Comparison of ENCODE assay signal across 1 cellular context in the genomic region with DNA sequence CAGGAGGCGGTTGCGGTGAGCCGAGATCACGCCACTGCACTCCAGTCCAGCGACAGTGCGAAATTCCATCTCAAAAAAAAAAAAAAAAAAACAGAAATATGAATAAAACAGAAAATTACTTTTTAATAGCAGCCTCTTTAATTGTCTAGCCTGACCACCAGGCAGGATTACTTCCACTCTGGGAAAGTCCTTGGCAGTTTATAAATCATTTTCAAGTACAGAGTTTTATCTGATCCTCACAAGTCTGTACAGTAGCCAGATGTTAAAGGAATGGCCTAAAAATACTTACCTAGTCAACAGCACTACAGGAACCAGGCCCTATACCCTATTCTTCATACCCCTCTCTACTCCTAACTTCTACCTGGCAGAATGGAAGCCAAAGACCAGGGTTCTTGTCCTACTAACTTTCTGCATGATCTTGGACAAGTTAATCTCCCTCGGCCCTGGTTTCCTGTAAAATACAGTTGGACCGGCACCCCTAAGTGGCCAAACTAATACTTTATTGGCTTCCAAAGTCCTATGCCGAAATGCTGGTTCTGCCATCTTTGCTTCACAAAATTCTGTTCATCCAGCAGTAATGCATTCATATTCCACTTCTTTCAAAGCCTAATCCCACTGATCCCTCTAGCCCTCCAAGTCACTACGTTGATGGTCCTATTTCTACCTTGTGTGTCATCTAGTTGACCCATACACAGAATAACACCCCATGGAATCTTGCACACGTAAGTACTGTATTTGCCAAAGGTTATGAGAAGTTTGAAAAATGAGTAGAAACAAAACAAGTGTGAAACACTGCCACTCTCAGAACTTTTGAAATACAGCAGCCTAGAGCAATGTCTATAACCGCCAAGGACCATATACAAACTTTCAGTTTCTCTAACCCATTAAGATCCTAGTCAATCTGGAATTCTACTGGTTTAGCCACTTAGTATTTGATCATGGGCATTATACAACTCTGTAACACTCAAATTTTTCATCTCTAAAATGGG.
TF ChIP-seq lines count a peak whose summit lies in the region.

No MANE protein-coding gene starts in this region.

TF ChIP-seq in K562, 482 proteins besides CTCF, POLR2A, EP300 and RAD21 (continued from another document):
- TF ChIP-seq, protein P1, sequence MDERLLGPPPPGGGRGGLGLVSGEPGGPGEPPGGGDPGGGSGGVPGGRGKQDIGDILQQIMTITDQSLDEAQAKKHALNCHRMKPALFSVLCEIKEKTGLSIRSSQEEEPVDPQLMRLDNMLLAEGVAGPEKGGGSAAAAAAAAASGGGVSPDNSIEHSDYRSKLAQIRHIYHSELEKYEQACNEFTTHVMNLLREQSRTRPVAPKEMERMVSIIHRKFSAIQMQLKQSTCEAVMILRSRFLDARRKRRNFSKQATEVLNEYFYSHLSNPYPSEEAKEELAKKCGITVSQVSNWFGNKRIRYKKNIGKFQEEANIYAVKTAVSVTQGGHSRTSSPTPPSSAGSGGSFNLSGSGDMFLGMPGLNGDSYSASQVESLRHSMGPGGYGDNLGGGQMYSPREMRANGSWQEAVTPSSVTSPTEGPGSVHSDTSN (CRISPR knock-in tag; IDR thresholded peaks at IDR 0.05; ENCODE audit: low read depth): no peak
- TF ChIP-seq, protein P1 (tag; conservative IDR thresholded peaks at IDR 0.05; ENCODE audit: low read depth): peak; percentile 81
- peak; percentile 46 for TF ChIP-seq POLR2B (IDR thresholded peaks at IDR 0.05; ENCODE audit: low read depth, partially characterized antibody)
- no peak for TF ChIP-seq CREB3 (tag; conservative IDR thresholded peaks at IDR 0.05; ENCODE audit: low read depth)
- TF ChIP-seq ARNT (IDR thresholded peaks at IDR 0.05): 0 out of 4 replicates have a peak, but pooled peaks of 1 of the 2 experiments have one; percentile 19
- TF ChIP-seq, protein P2, sequence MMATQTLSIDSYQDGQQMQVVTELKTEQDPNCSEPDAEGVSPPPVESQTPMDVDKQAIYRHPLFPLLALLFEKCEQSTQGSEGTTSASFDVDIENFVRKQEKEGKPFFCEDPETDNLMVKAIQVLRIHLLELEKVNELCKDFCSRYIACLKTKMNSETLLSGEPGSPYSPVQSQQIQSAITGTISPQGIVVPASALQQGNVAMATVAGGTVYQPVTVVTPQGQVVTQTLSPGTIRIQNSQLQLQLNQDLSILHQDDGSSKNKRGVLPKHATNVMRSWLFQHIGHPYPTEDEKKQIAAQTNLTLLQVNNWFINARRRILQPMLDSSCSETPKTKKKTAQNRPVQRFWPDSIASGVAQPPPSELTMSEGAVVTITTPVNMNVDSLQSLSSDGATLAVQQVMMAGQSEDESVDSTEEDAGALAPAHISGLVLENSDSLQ (IDR thresholded peaks at IDR 0.05): peak; percentile 68
- TF ChIP-seq NFIX (CRISPR knock-in tag; IDR thresholded peaks at IDR 0.05; ENCODE audit: low read depth): no peak
- TF ChIP-seq BACH1 (tag; IDR thresholded peaks at IDR 0.05): 0 out of 2 replicates have a peak, but pooled peaks have one; percentile 26
- peak; percentile 91 for TF ChIP-seq MEIS2 (IDR thresholded peaks at IDR 0.05; ENCODE audit: partially characterized antibody)
- TF ChIP-seq, protein P3, sequence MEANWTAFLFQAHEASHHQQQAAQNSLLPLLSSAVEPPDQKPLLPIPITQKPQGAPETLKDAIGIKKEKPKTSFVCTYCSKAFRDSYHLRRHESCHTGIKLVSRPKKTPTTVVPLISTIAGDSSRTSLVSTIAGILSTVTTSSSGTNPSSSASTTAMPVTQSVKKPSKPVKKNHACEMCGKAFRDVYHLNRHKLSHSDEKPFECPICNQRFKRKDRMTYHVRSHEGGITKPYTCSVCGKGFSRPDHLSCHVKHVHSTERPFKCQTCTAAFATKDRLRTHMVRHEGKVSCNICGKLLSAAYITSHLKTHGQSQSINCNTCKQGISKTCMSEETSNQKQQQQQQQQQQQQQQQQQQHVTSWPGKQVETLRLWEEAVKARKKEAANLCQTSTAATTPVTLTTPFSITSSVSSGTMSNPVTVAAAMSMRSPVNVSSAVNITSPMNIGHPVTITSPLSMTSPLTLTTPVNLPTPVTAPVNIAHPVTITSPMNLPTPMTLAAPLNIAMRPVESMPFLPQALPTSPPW (CRISPR knock-in tag; IDR thresholded peaks at IDR 0.05): no peak
- TF ChIP-seq TARDBP (IDR thresholded peaks at IDR 0.05): no peak
- TF ChIP-seq, protein P4, sequence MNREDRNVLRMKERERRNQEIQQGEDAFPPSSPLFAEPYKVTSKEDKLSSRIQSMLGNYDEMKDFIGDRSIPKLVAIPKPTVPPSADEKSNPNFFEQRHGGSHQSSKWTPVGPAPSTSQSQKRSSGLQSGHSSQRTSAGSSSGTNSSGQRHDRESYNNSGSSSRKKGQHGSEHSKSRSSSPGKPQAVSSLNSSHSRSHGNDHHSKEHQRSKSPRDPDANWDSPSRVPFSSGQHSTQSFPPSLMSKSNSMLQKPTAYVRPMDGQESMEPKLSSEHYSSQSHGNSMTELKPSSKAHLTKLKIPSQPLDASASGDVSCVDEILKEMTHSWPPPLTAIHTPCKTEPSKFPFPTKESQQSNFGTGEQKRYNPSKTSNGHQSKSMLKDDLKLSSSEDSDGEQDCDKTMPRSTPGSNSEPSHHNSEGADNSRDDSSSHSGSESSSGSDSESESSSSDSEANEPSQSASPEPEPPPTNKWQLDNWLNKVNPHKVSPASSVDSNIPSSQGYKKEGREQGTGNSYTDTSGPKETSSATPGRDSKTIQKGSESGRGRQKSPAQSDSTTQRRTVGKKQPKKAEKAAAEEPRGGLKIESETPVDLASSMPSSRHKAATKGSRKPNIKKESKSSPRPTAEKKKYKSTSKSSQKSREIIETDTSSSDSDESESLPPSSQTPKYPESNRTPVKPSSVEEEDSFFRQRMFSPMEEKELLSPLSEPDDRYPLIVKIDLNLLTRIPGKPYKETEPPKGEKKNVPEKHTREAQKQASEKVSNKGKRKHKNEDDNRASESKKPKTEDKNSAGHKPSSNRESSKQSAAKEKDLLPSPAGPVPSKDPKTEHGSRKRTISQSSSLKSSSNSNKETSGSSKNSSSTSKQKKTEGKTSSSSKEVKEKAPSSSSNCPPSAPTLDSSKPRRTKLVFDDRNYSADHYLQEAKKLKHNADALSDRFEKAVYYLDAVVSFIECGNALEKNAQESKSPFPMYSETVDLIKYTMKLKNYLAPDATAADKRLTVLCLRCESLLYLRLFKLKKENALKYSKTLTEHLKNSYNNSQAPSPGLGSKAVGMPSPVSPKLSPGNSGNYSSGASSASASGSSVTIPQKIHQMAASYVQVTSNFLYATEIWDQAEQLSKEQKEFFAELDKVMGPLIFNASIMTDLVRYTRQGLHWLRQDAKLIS (CRISPR knock-in tag; IDR thresholded peaks at IDR 0.05): peak; percentile 22; the same call in 1 of the 2 replicates
- peak in 1 of 3 experiments; percentile 28 for TF ChIP-seq YY1 (IDR thresholded peaks at IDR 0.05; ENCODE audit: borderline replicate concordance in 1 of 3, control insufficient read depth in 1 of 3, extremely low read depth in 1 of 3, insufficient read depth in 3 of 3, insufficient read length in 1 of 3, insufficient replicate concordance in 2 of 3, low read depth in 1 of 3, low read length in 2 of 3)
- TF ChIP-seq RBFOX2 (IDR thresholded peaks at IDR 0.05; ENCODE audit: low read depth, low read length): peak; percentile 26; the same call in 1 of the 2 replicates
- no peak for TF ChIP-seq EZH2 (IDR thresholded peaks at IDR 0.05; ENCODE audit: borderline replicate concordance, low read depth, low read length)
- TF ChIP-seq, protein P5, sequence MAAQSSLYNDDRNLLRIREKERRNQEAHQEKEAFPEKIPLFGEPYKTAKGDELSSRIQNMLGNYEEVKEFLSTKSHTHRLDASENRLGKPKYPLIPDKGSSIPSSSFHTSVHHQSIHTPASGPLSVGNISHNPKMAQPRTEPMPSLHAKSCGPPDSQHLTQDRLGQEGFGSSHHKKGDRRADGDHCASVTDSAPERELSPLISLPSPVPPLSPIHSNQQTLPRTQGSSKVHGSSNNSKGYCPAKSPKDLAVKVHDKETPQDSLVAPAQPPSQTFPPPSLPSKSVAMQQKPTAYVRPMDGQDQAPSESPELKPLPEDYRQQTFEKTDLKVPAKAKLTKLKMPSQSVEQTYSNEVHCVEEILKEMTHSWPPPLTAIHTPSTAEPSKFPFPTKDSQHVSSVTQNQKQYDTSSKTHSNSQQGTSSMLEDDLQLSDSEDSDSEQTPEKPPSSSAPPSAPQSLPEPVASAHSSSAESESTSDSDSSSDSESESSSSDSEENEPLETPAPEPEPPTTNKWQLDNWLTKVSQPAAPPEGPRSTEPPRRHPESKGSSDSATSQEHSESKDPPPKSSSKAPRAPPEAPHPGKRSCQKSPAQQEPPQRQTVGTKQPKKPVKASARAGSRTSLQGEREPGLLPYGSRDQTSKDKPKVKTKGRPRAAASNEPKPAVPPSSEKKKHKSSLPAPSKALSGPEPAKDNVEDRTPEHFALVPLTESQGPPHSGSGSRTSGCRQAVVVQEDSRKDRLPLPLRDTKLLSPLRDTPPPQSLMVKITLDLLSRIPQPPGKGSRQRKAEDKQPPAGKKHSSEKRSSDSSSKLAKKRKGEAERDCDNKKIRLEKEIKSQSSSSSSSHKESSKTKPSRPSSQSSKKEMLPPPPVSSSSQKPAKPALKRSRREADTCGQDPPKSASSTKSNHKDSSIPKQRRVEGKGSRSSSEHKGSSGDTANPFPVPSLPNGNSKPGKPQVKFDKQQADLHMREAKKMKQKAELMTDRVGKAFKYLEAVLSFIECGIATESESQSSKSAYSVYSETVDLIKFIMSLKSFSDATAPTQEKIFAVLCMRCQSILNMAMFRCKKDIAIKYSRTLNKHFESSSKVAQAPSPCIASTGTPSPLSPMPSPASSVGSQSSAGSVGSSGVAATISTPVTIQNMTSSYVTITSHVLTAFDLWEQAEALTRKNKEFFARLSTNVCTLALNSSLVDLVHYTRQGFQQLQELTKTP (IDR thresholded peaks at IDR 0.05; ENCODE audit: low read depth in 1 of 2, partially characterized antibody in 2 of 2): peak in 1 of 2 experiments; percentile 47
- TF ChIP-seq UBTF (IDR thresholded peaks at IDR 0.05; ENCODE audit: borderline replicate concordance in 1 of 2, low read depth in 2 of 2, low read length in 2 of 2): no peak
- no peak for TF ChIP-seq KLF16 (IDR thresholded peaks at IDR 0.05)
- TF ChIP-seq BRF2 (IDR thresholded peaks at IDR 0.05; ENCODE audit: borderline replicate concordance, insufficient read depth, insufficient read length): no peak
